ENCODE assay signal across 8 cellular contexts in the genomic region with DNA sequence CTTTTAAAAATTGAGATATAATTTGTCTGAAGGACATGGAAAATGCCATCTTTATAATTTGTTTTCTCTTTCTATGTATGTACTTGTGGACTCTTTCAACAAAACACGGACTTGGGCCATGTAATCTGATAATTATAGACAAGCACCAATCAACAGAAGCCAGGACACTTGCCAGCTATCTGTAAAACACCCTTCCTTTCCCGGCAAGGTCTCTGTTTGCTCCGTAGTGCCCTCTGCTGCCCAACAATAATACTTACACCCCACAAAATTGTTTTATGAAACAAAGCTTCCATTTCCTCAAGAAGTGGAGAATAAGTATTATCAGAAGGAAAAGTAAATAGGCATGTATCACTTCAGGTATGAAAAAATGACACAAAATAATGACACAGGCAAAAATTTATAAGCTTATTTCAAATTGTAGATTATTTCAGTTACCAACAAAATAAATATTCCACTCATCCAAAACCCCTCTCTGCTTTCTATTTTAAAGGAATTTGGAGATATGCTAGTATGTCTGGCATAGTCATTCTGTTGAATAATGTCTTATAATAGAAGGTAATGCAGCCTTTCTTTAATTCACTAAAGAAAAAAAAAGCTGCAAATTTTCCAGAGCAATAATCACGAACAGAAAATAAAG. TPM values are rescaled to one million over a fixed set of nuclear protein-coding genes. Genes with fewer than 3 reads are reported as not detected.
DNase-seq lines count a peak whose midpoint lies in the region; ATAC-seq, FAIRE-seq and TF ChIP-seq lines count a peak whose summit lies in the region.

No MANE protein-coding gene starts in this region.

- no peaks in the 10 kb centered on the region for H3K27me3 ChIP-seq in left lung

- no peak overlapping the region for H3K4me3 ChIP-seq in left lung

- H3K4me1 ChIP-seq in left lung = no peaks in the 10 kb centered on the region

- ATAC-seq in HG03097 (IDR thresholded peaks at IDR 0.05; ENCODE audit: low FRiP score, unreplicated experiment) (peak; percentile 55), activated B cell treated with CpG ODN at 0.5 μM for 24 hours (ENCODE audit: low read depth) (peak; percentile 85), left lung (peak; percentile 97)
- ATAC-seq in central memory CD8-positive, alpha-beta T cell (replicated peaks; ENCODE audit: extremely low read depth, poor library complexity, severe bottlenecking) = peak; percentile 40

- H3K36me3 Mint-ChIP-seq in activated B cell treated with CpG ODN at 0.5 μM for 24 hours (ENCODE audit: low read depth) = no peaks in the 10 kb centered on the region
- H3K36me3 Mint-ChIP-seq in central memory CD8-positive, alpha-beta T cell (ENCODE audit: insufficient read depth) = no peaks in the 10 kb centered on the region

- no peaks in the 10 kb centered on the region for H3K9me3 Mint-ChIP-seq in activated B cell treated with CpG ODN at 0.5 μM for 24 hours
- H3K9me3 Mint-ChIP-seq in central memory CD8-positive, alpha-beta T cell = no peaks in the 10 kb centered on the region

- no peak overlapping the region for H3K27ac Mint-ChIP-seq in activated B cell treated with CpG ODN at 0.5 μM for 24 hours
- no peak overlapping the region for H3K27ac Mint-ChIP-seq in central memory CD8-positive, alpha-beta T cell (ENCODE audit: low read depth)

- no peak overlapping the region for H3K4me3 Mint-ChIP-seq in activated B cell treated with CpG ODN at 0.5 μM for 24 hours
- H3K4me3 Mint-ChIP-seq in central memory CD8-positive, alpha-beta T cell = no peak overlapping the region

- DNase-seq in GM12892 (ENCODE audit: insufficient read length) (peak; percentile 14), NCI-H345 (lab: John Stamatoyannopoulos, UW) (peak; percentile 48), activated B cell treated with CpG ODN at 0.5 μM for 24 hours (peak; percentile 35), left lung (peak in 1 of 2 donors; percentile 43), mesenteric fat pad (ENCODE audit: low spot score) (no peak)
- peak; percentile 20 to 28 for DNase-seq in central memory CD8-positive, alpha-beta T cell (ENCODE audit: low spot score in 2 of 2)
- peak; percentile 36 for DNase-seq in stimulated activated CD8-positive, alpha-beta memory T cell treated with anti-CD3 and anti-CD28 coated beads, Interleukin-12 subunit alpha, Interleukin-12 subunit beta, amount 100 ng/mL, for 1 hour (ENCODE audit: low read depth)

- POLR2A ChIA-PET in activated B cell treated with CpG ODN at 0.5 μM for 24 hours (lab: Charles Lee) = interaction anchor here (0.7 to 1.5 kb wide), 3 partner anchors 74 to 473 kb away, joined by 3 to 6 read pairs (median 4); no protein-coding TSS in a partner anchor

- no peak for TF ChIP-seq POLR2A in GM12892 (IDR thresholded peaks at IDR 0.05; ENCODE audit: low read depth, low read length)

- no peaks in the 10 kb centered on the region for H3K9me3 ChIP-seq in left lung

- FAIRE-seq in GM12892 (lab: Jason Lieb, UNC) = peak; percentile 98

- TF ChIP-seq CTCF in activated B cell treated with CpG ODN at 0.5 μM for 24 hours (IDR thresholded peaks at IDR 0.05) (peak; percentile 52), left lung (IDR thresholded peaks at IDR 0.05) (peak; percentile 60 to 70)

- no peaks in the 10 kb centered on the region for H3K36me3 ChIP-seq in left lung

- H3K27ac ChIP-seq in left lung = no peak overlapping the region

- H3K4me1 Mint-ChIP-seq in activated B cell treated with CpG ODN at 0.5 μM for 24 hours = peaks cover 4% of the 10 kb centered on the region
- no peaks in the 10 kb centered on the region for H3K4me1 Mint-ChIP-seq in central memory CD8-positive, alpha-beta T cell

- no peaks in the 10 kb centered on the region for H3K27me3 Mint-ChIP-seq in activated B cell treated with CpG ODN at 0.5 μM for 24 hours
- H3K27me3 Mint-ChIP-seq in central memory CD8-positive, alpha-beta T cell = no peaks in the 10 kb centered on the region

- intact Hi-C loops in activated B cell treated with CpG ODN at 0.5 μM for 24 hours (cut with micrococcal nuclease) (loop anchor here (1.0 to 10.0 kb wide), 12 partner anchors 71 to 1241 kb away; a partner anchor contains a TSS), left lung (cut with DNase I) (loop anchor here in 1 of 2 donors (10.0 kb wide), 1 partner anchor 1243 kb away; no protein-coding TSS in a partner anchor)

- CTCF ChIA-PET in activated B cell treated with CpG ODN at 0.5 μM for 24 hours (lab: Charles Lee) = interaction anchor here (0.7 to 2.0 kb wide), 36 partner anchors 9 to 1242 kb away, joined by 3 to 27 read pairs (median 4); no protein-coding TSS in a partner anchor

RNA-seq across cellular contexts. Expression of a gene that starts 32.8 kb away (rescaled TPM):
- polyA plus RNA-seq in GM12892 (2012; ENCODE audit: missing spikeins) = 0.08 TPM
- 0.02 and 0.09 TPM in 2 replicates for total RNA-seq in activated B cell treated with CpG ODN at 0.5 μM for 24 hours
- under 1 TPM; 0.05 to 0.70 TPM for total RNA-seq in left lung
- 0.29 TPM for total RNA-seq in mesenteric fat pad

Comparison
In these comparisons a context has a peak if more than half of its experiments do, and no peak if none do; other contexts are left out.
1. ATAC-seq: peak in every context shown above with its lines; median percentile 97 in left lung; 85 in activated B cell treated with CpG ODN at 0.5 μM for 24 hours; 55 in HG03097; 40 in central memory CD8-positive, alpha-beta T cell.